Comparison of ENCODE assay signal across 8 cellular contexts in the genomic region with DNA sequence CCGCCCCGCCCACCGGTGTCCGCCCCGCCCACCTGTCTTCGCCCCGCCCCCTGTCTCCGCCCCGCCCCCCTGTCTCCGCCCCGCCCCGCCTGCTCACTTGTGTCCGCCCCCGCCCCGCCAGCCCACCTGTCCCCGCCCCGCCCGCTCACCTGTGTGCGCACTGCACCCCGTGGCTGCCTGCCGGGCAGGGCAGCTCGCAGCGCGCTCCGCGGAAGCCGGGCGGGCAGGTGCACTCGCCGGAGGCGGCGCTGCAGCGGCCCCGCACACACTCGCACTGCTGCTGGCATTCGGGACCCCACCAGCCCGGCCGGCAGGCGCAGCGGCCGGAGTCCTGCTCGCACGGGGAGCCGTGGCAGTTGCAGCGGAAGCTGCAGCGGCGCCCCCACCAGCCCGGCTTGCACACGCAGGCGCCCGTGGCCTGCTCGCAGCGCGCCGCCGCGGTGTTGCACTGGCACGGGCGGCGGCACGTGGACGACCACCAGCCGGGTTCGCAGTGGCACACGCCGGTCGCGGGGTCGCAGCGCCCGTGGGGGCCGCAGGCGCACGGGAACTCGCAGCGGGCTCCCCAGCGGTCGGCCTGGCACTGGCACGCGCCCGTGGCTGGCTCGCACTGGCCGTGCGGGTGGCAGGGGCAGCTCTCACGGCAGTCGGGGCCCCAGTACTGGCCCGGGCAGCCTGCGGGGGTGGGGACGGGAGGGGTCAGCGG. TPM values are rescaled to one million over a fixed set of nuclear protein-coding genes. Genes with fewer than 3 reads are reported as not detected.
DNase-seq lines count a peak whose midpoint lies in the region; ATAC-seq and TF ChIP-seq lines count a peak whose summit lies in the region.

No MANE protein-coding gene starts in this region.

- H3K9me3 Mint-ChIP-seq in natural killer cell treated with Interleukin-12 subunit alpha and Interleukin-12 subunit beta and Interleukin-15 and Interleukin-18, amount 100 ng/mL, for 72 hours = no peaks in the 10 kb centered on the region

- DNase-seq in EH (ENCODE audit: low read depth) = peak; percentile 28
- DNase-seq in activated CD8-positive, alpha-beta memory T cell treated with anti-CD3 and anti-CD28 coated beads for 24 hours = peak; percentile 80
- no peak for DNase-seq in epithelial cell of proximal tubule (ENCODE audit: low read depth)
- no peak for DNase-seq in natural killer cell treated with Interleukin-12 subunit alpha and Interleukin-12 subunit beta and Interleukin-15 and Interleukin-18, amount 100 ng/mL, for 72 hours (ENCODE audit: low spot score)

- peak overlapping the region; percentile 52 for H3K4me3 ChIP-seq in epithelial cell of proximal tubule (ENCODE audit: low read depth, low read length)

- TF ChIP-seq CTCF in LNCAP (IDR thresholded peaks at IDR 0.05) (peak; percentile 72), epithelial cell of proximal tubule (conservative IDR thresholded peaks at IDR 0.05; ENCODE audit: low read depth, low read length) (no peak)

- H3K4me1 Mint-ChIP-seq in natural killer cell treated with Interleukin-12 subunit alpha and Interleukin-12 subunit beta and Interleukin-15 and Interleukin-18, amount 100 ng/mL, for 72 hours (ENCODE audit: low read depth in 2 of 2) = peaks cover 8 to 26% of the 10 kb centered on the region in 2 donors

- ATAC-seq in natural killer cell treated with Interleukin-12 subunit alpha and Interleukin-12 subunit beta and Interleukin-15 and Interleukin-18, amount 100 ng/mL, for 72 hours = peak; percentile 63 to 68
- ATAC-seq in HG02938 (IDR thresholded peaks at IDR 0.05; ENCODE audit: unreplicated experiment) (no peak), GM21528 (IDR thresholded peaks at IDR 0.05; ENCODE audit: low FRiP score, unreplicated experiment) (no peak), GM18498 (IDR thresholded peaks at IDR 0.05; ENCODE audit: unreplicated experiment) (no peak)

- H3K36me3 Mint-ChIP-seq in natural killer cell treated with Interleukin-12 subunit alpha and Interleukin-12 subunit beta and Interleukin-15 and Interleukin-18, amount 100 ng/mL, for 72 hours = no peaks in the 10 kb centered on the region

- no peak overlapping the region for H3K27ac Mint-ChIP-seq in natural killer cell treated with Interleukin-12 subunit alpha and Interleukin-12 subunit beta and Interleukin-15 and Interleukin-18, amount 100 ng/mL, for 72 hours

- no peaks in the 10 kb centered on the region for H3K27me3 Mint-ChIP-seq in natural killer cell treated with Interleukin-12 subunit alpha and Interleukin-12 subunit beta and Interleukin-15 and Interleukin-18, amount 100 ng/mL, for 72 hours

- peak overlapping the region; percentile 85 for H3K4me3 Mint-ChIP-seq in natural killer cell treated with Interleukin-12 subunit alpha and Interleukin-12 subunit beta and Interleukin-15 and Interleukin-18, amount 100 ng/mL, for 72 hours

RNA-seq across cellular contexts. Expression of a gene that starts 2.1 kb away (rescaled TPM):
- total RNA-seq in epithelial cell of proximal tubule = 14.5 and 19.8 TPM in 2 replicates
- total RNA-seq in natural killer cell treated with Interleukin-12 subunit alpha and Interleukin-12 subunit beta and Interleukin-15 and Interleukin-18, amount 100 ng/mL, for 72 hours = 1 to 10 TPM; 3.6 to 4.1 TPM

RNA-seq across cellular contexts. Expression of a gene that starts 6.2 kb away (rescaled TPM):
- total RNA-seq in epithelial cell of proximal tubule = 18.2 and 21.4 TPM in 2 replicates
- 1 to 10 TPM; 1.2 to 3.1 TPM for total RNA-seq in natural killer cell treated with Interleukin-12 subunit alpha and Interleukin-12 subunit beta and Interleukin-15 and Interleukin-18, amount 100 ng/mL, for 72 hours

RNA-seq across cellular contexts. Expression of a gene that starts 14.8 kb away (rescaled TPM):
- 2.3 and 12.9 TPM in 2 replicates for total RNA-seq in epithelial cell of proximal tubule
- total RNA-seq in natural killer cell treated with Interleukin-12 subunit alpha and Interleukin-12 subunit beta and Interleukin-15 and Interleukin-18, amount 100 ng/mL, for 72 hours = 1 to 10 TPM; 4.9 to 5.0 TPM

RNA-seq across cellular contexts. Expression of a gene that starts 41.2 kb away (rescaled TPM):
- total RNA-seq in epithelial cell of proximal tubule = 119 and 161 TPM in 2 replicates
- 100 to 1,000 TPM; 348 to 422 TPM for total RNA-seq in natural killer cell treated with Interleukin-12 subunit alpha and Interleukin-12 subunit beta and Interleukin-15 and Interleukin-18, amount 100 ng/mL, for 72 hours

Comparison
In these comparisons a context has a peak if more than half of its experiments do, and no peak if none do; other contexts are left out.
1. DNase-seq: peak in EH (single experiment) and activated CD8-positive, alpha-beta memory T cell treated with anti-CD3 and anti-CD28 coated beads for 24 hours (single experiment); none in epithelial cell of proximal tubule (single experiment) and natural killer cell treated with Interleukin-12 subunit alpha and Interleukin-12 subunit beta and Interleukin-15 and Interleukin-18, amount 100 ng/mL, for 72 hours (single experiment).
2. ATAC-seq: peak in natural killer cell treated with Interleukin-12 subunit alpha and Interleukin-12 subunit beta and Interleukin-15 and Interleukin-18, amount 100 ng/mL, for 72 hours (2 of 2); none in HG02938 (single experiment), GM21528 (single experiment) and GM18498 (single experiment).